In genomic region chr11:123186291-123186690, GRCh38 we compare ENCODE assay signal across 26 cellular contexts. TPM values are rescaled to one million over a fixed set of nuclear protein-coding genes. Genes with fewer than 3 reads are reported as not detected.
DNase-seq lines count a peak whose midpoint lies in the region; ATAC-seq and TF ChIP-seq lines count a peak whose summit lies in the region.
"Had no signal": no experiment of that assay in that cellular context is flagged by ENCODE, and none has a peak within 500 bp of the region (broad histone marks: within the 10 kb centered on the region; RNA-seq: fewer than 3 reads in every experiment).

No MANE protein-coding gene starts in this region.

- H3K36me3 ChIP-seq in GM23338 (ENCODE audit: insufficient read depth): no peaks in the 10 kb centered on the region
- no peaks in the 10 kb centered on the region for H3K36me3 ChIP-seq in PC-9 (ENCODE audit: low read depth)
- peaks cover 63% of the 10 kb centered on the region for H3K36me3 ChIP-seq in osteoblast (ENCODE audit: insufficient read depth, low read length)
- H3K36me3 ChIP-seq in upper lobe of right lung: no peaks in the 10 kb centered on the region
- H3K36me3 ChIP-seq: ascending aorta, heart right ventricle, left lung, neural progenitor cell, Peyer's patch, prostate gland, thyroid gland had no signal

- no peak overlapping the region for H3K27ac Mint-ChIP-seq in GM23338
- H3K27ac Mint-ChIP-seq in H9: no peak overlapping the region
- H3K27ac Mint-ChIP-seq: activated T-cell treated with anti-CD3 and anti-CD28 coated beads, Interleukin-2, amount 50 U/mL, for 72 hours; B cell had no signal

- H3K9me3 ChIP-seq in PC-9 (ENCODE audit: insufficient read depth, low read depth): no peaks in the 10 kb centered on the region
- no peaks in the 10 kb centered on the region for H3K9me3 ChIP-seq in osteoblast (ENCODE audit: low read depth, low read length)
- H3K9me3 ChIP-seq in upper lobe of right lung: no peaks in the 10 kb centered on the region
- no peaks in the 10 kb centered on the region for H3K9me3 ChIP-seq in H9 (ENCODE audit: control insufficient read depth, low read depth, low read length)
- H3K9me3 ChIP-seq: ascending aorta, heart right ventricle, left lung, Peyer's patch, prostate gland, thyroid gland had no signal

- no peak overlapping the region for H2BK15ac ChIP-seq in H9 (ENCODE audit: low read depth, low read length)

- H3K36me3 Mint-ChIP-seq in GM23338 (ENCODE audit: low read depth) (peaks cover 3% of the 10 kb centered on the region), H9 (ENCODE audit: insufficient read depth in 1 of 3, low read depth in 3 of 3) (peaks cover 0 to 5% (median 2%) of the 10 kb centered on the region in 3 experiments; a peak in 3 of 7 replicates)

- intact Hi-C loops in PC-9 (cut with micrococcal nuclease; ENCODE audit: unreplicated experiment) (loop anchor here (10.0 kb wide), 1 partner anchor 71 kb away; no protein-coding TSS in a partner anchor), upper lobe of right lung (cut with DNase I) (no loop called here)

- H3K27ac ChIP-seq in GM23338 (ENCODE audit: low read depth) (peak overlapping the region; percentile 18; the same call in 1 of the 2 replicates), PC-9 (peak overlapping the region; percentile 70), osteoblast (ENCODE audit: low read depth, low read length) (peak overlapping the region; percentile 97), upper lobe of right lung (no peak overlapping the region), H9 (ENCODE audit: insufficient read length, low read depth, low read length) (no peak overlapping the region)
- H3K27ac ChIP-seq: heart right ventricle, left lung, neural progenitor cell, prostate gland, thyroid gland had no signal

- no peak overlapping the region for H3K9ac ChIP-seq in H9 (ENCODE audit: extremely low read depth, insufficient read length, low read length)
- H3K9ac ChIP-seq: neural progenitor cell had no signal

- no peak overlapping the region for H3K4ac ChIP-seq in H9 (ENCODE audit: low read depth, low read length)

- no peak overlapping the region for H3K14ac ChIP-seq in H9 (ENCODE audit: insufficient read depth, low read length)

- H3K79me1 ChIP-seq in H9 (ENCODE audit: insufficient read depth, low read depth, low read length, poor library complexity, severe bottlenecking): no peaks in the 10 kb centered on the region

- no peaks in the 10 kb centered on the region for H3K9me3 Mint-ChIP-seq in GM23338
- H3K9me3 Mint-ChIP-seq in H9: no peaks in the 10 kb centered on the region
- H3K9me3 Mint-ChIP-seq: activated T-cell treated with anti-CD3 and anti-CD28 coated beads, Interleukin-2, amount 50 U/mL, for 72 hours; neural progenitor cell had no signal

- H4K91ac ChIP-seq in H9 (ENCODE audit: insufficient read length, low read depth, low read length): no peak overlapping the region

- no peak overlapping the region for H2BK120ac ChIP-seq in H9 (ENCODE audit: low read depth, low read length, poor library complexity, severe bottlenecking)

- H3K79me2 ChIP-seq in GM23338 (replicated peaks; ENCODE audit: insufficient read depth): peaks cover 58% of the 10 kb centered on the region
- peaks cover 30% of the 10 kb centered on the region for H3K79me2 ChIP-seq in PC-9 (ENCODE audit: low read depth)
- H3K79me2 ChIP-seq in osteoblast (ENCODE audit: insufficient read depth, low read length): peaks cover 95% of the 10 kb centered on the region
- no peaks in the 10 kb centered on the region; the same call in 1 of the 2 replicates for H3K79me2 ChIP-seq in H9 (ENCODE audit: insufficient read depth, low read length)

- H2BK5ac ChIP-seq in H9 (ENCODE audit: insufficient read length, low read length): no peak overlapping the region

- H3K18ac ChIP-seq in H9 (ENCODE audit: insufficient read length, low read depth, low read length): no peak overlapping the region

- H3K27me3 Mint-ChIP-seq in GM23338 (ENCODE audit: insufficient read depth, low read depth, poor library complexity) (peaks cover 4% of the 10 kb centered on the region), H9 (ENCODE audit: low read depth) (peaks cover 1% of the 10 kb centered on the region; the same call in 1 of the 2 replicates)

- H4K20me1 ChIP-seq in GM23338 (replicated peaks; ENCODE audit: insufficient read depth) (no peaks in the 10 kb centered on the region), PC-9 (ENCODE audit: insufficient read depth) (no peaks in the 10 kb centered on the region), osteoblast (ENCODE audit: insufficient read depth, low read length) (peaks cover 2% of the 10 kb centered on the region), H9 (ENCODE audit: control insufficient read depth, insufficient read depth, insufficient read length) (no peaks in the 10 kb centered on the region)

- WGBS in H9 (ENCODE audit: extremely low coverage, insufficient read length, low lambda C conversion rate): no CpG with 5 or more reads among the region's 8 CpGs

- no peak overlapping the region for H3T11ph ChIP-seq in H9 (ENCODE audit: low read length)

- H2BK20ac ChIP-seq in H9 (ENCODE audit: low read depth, low read length, poor library complexity, severe bottlenecking): no peak overlapping the region

- peaks cover 18% of the 10 kb centered on the region; the same call in 1 of the 2 replicates for H3F3A ChIP-seq in GM23338 (replicated peaks; ENCODE audit: low read depth)
- H3F3A ChIP-seq in PC-9 (ENCODE audit: insufficient read depth, low read depth): peaks cover 30% of the 10 kb centered on the region

- H2BK12ac ChIP-seq in H9 (ENCODE audit: insufficient read length, low read depth, low read length): no peak overlapping the region

- H3K4me2 ChIP-seq in GM23338 (no peak overlapping the region), PC-9 (no peak overlapping the region), osteoblast (ENCODE audit: insufficient read depth, low read length) (peak overlapping the region; percentile 2), H9 (ENCODE audit: insufficient read depth, insufficient read length, low read length) (no peak overlapping the region)
- H3K4me2 ChIP-seq: neural progenitor cell had no signal

- H3K9me2 ChIP-seq in GM23338 (ENCODE audit: insufficient read depth): no peaks in the 10 kb centered on the region
- H3K9me2 ChIP-seq in PC-9 (ENCODE audit: insufficient read depth): no peaks in the 10 kb centered on the region

- H2AK5ac ChIP-seq in H9 (ENCODE audit: insufficient read length, low read length): no peak overlapping the region

- CTCF ChIA-PET in PC-9 (lab: Charles Lee): no interaction called here

- no peaks in the 10 kb centered on the region for H3K23me2 ChIP-seq in H9 (ENCODE audit: insufficient read length, low read depth, low read length, poor library complexity, severe bottlenecking)

- BruUV-seq in PC-9 (replicated peaks; lab: Mats Ljungman, UMichigan): no TSS peak

- no peaks in the 10 kb centered on the region for H3K27me3 ChIP-seq in GM23338 (ENCODE audit: insufficient read depth)
- no peaks in the 10 kb centered on the region for H3K27me3 ChIP-seq in PC-9 (ENCODE audit: insufficient read depth, low read depth)
- H3K27me3 ChIP-seq in osteoblast (ENCODE audit: insufficient read depth, low read length): no peaks in the 10 kb centered on the region
- H3K27me3 ChIP-seq in upper lobe of right lung: no peaks in the 10 kb centered on the region
- no peaks in the 10 kb centered on the region for H3K27me3 ChIP-seq in H9 (ENCODE audit: insufficient read depth, low read length)
- H3K27me3 ChIP-seq: ascending aorta, neural progenitor cell, Peyer's patch, thyroid gland had no signal

- no peak overlapping the region for H4K5ac ChIP-seq in H9 (ENCODE audit: insufficient read length, low read depth, low read length)

- H3K4me1 ChIP-seq in GM23338 (ENCODE audit: insufficient read depth) (peaks cover 55% of the 10 kb centered on the region), PC-9 (replicated peaks; ENCODE audit: insufficient read depth) (peaks cover 79% of the 10 kb centered on the region), osteoblast (ENCODE audit: insufficient read depth, low read length) (peaks cover 94% of the 10 kb centered on the region), upper lobe of right lung (no peaks in the 10 kb centered on the region), H9 (ENCODE audit: insufficient read depth, low read length) (peaks cover 19% of the 10 kb centered on the region)
- H3K4me1 ChIP-seq: left lung, prostate gland had no signal

- H3K56ac ChIP-seq in H9 (ENCODE audit: insufficient read length, low read depth, low read length): no peak overlapping the region

- peaks cover 55% of the 10 kb centered on the region for H3K4me1 Mint-ChIP-seq in GM23338
- H3K4me1 Mint-ChIP-seq in H9: peaks cover 59 to 62% of the 10 kb centered on the region in 2 experiments
- H3K4me1 Mint-ChIP-seq: B cell had no signal

- DNase-seq in GM23338 (ENCODE audit: low spot score) (no peak), PC-9 (peak; percentile 30 to 82), osteoblast (ENCODE audit: insufficient read length, low spot score, missing footprints) (no peak), NCI-H446 (lab: John Stamatoyannopoulos, UW) (no peak), SHP77 treated with DMSO at 0.1 percent for 48 hours (lab: John Stamatoyannopoulos, UW) (no peak), upper lobe of right lung (no peak), H9 (no peak)
- DNase-seq: activated naive CD4-positive, alpha-beta T cell treated with anti-CD3 and anti-CD28 coated beads, Interleukin-2, amount 50 U/mL, for 16 hours; activated T-cell treated with anti-CD3 and anti-CD28 coated beads, Interleukin-2, amount 50 U/mL, for 72 hours; DMS79 treated with DMSO at 0.1 percent for 48 hours; effector CD8-positive, alpha-beta T cell; heart right ventricle; left lung; MM.1S; NCI-H1436; Peyer's patch; small intestine; stimulated activated CD4-positive, alpha-beta T cell treated with anti-CD3 and anti-CD28 coated beads, Interleukin-2, amount 100 ng/mL, for 48 hours; stimulated activated naive CD4-positive, alpha-beta T cell treated with Interleukin-2 at 50 U/mL for 16 hours; thyroid gland had no signal

- no peak overlapping the region for H2AFZ ChIP-seq in GM23338
- no peak overlapping the region for H2AFZ ChIP-seq in PC-9
- H2AFZ ChIP-seq in osteoblast (ENCODE audit: low read length): no peak overlapping the region
- H2AFZ ChIP-seq in H9 (ENCODE audit: low read length): no peak overlapping the region
- H2AFZ ChIP-seq: neural progenitor cell had no signal

- no peak overlapping the region for H3K4me3 ChIP-seq in GM23338
- H3K4me3 ChIP-seq in PC-9: no peak overlapping the region
- no peak overlapping the region for H3K4me3 ChIP-seq in osteoblast (ENCODE audit: insufficient read depth, low read length)
- H3K4me3 ChIP-seq in upper lobe of right lung: no peak overlapping the region
- H3K4me3 ChIP-seq: ascending aorta, heart right ventricle, left lung, neural progenitor cell, Peyer's patch, prostate gland, thyroid gland had no signal

- POLR2A ChIA-PET in PC-9 (lab: Charles Lee; ENCODE audit: unreplicated experiment): no interaction called here

- ATAC-seq in GM23338 (no peak), esophagus mucosa (peak; percentile 92), upper lobe of right lung (no peak)
- ATAC-seq: activated T-cell treated with anti-CD3 and anti-CD28 coated beads, Interleukin-2, amount 50 U/mL, for 72 hours; heart right ventricle; left lung had no signal

- no peak overlapping the region for H4K8ac ChIP-seq in H9 (replicated peaks; ENCODE audit: insufficient read length, low read depth, low read length)

- H3K4me3 Mint-ChIP-seq in GM23338: no peak overlapping the region
- H3K4me3 Mint-ChIP-seq in H9: no peak overlapping the region
- H3K4me3 Mint-ChIP-seq: activated T-cell treated with anti-CD3 and anti-CD28 coated beads, Interleukin-2, amount 50 U/mL, for 72 hours; B cell had no signal

- no peak overlapping the region for H3K23ac ChIP-seq in H9 (ENCODE audit: insufficient read length, low read depth, low read length)

- TF ChIP-seq CTCF in GM23338 (conservative IDR thresholded peaks at IDR 0.05; ENCODE audit: low read depth in 2 of 2): no peak
- TF ChIP-seq CTCF in PC-9 (conservative IDR thresholded peaks at IDR 0.05): no peak
- peak; percentile 5 for TF ChIP-seq CTCF in osteoblast (IDR thresholded peaks at IDR 0.05; ENCODE audit: extremely low read depth, low read depth, low read length)
- no peak for TF ChIP-seq CTCF in upper lobe of right lung (IDR thresholded peaks at IDR 0.05)
- no peak for TF ChIP-seq CTCF in H9 (conservative IDR thresholded peaks at IDR 0.05)

RNA-seq across cellular contexts. Expression of gene CLMP, which starts 8.8 kb away (rescaled TPM):
- total RNA-seq in GM23338 (2014; rRNA removed; shearing (Covaris generic)): 18.4 and 22.2 TPM in 2 replicates
- 7.1 and 8.4 TPM in 2 replicates for polyA plus RNA-seq in GM23338 (2016; fragmentation: Nextera tagmentation; extraction: Ambion mirVana)
- total RNA-seq in PC-9 (2021) (5.4 and 6.1 TPM in 2 replicates), esophagus mucosa (3.7 TPM), osteoblast (174 and 210 TPM in 2 replicates), upper lobe of right lung (17.6 TPM), H9 (2021) (11.8 and 13.8 TPM in 2 replicates)
- total RNA-seq: activated CD8-positive, alpha-beta memory T cell treated with anti-CD3 and anti-CD28 coated beads for 36 hours; B cell had no signal

Comparison
In these comparisons a context has a peak if more than half of its experiments do, and no peak if none do; other contexts are left out.
1. DNase-seq: peak in PC-9 (2 of 2); none in GM23338 (single experiment), osteoblast (single experiment), NCI-H446 (0 of 2), SHP77 treated with DMSO at 0.1 percent for 48 hours (single experiment), upper lobe of right lung (single experiment) and H9 (single experiment).
2. H3K27ac ChIP-seq: peak in GM23338 (single experiment), PC-9 (single experiment) and osteoblast (single experiment); none in upper lobe of right lung (single experiment) and H9 (single experiment).